Comparison of ENCODE assay signal across 22 cellular contexts in the genomic region with DNA sequence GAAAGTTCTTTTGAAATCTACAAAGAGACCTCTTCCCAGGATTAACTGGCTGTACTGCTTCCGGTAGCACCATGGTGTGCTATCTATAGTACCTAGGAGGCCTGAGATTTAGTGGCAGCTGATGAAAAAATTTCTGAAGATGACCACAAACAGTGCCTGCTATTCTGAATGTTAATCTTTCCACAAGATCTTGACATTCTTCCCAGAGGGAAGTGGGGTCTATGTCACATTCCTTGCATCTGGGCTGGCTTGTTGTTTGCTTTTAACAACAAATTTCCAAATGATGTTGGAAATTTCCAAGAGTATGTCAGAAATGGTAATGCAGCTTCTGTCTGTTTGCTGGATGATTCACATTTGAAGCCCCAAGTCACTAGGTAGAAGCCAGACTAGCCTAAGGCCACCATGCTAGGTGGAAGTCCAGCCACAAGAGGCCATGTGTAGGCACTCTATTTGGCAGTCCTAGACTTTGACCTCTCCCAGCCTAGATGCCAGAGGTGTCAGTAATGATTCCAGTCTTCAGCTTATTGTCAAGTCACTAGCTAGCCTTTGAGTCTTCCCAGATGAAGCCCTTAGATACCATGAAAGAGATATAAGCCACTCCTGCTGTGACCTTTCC. TPM values are rescaled to one million over a fixed set of nuclear protein-coding genes. Genes with fewer than 3 reads are reported as not detected.
DNase-seq lines count a peak whose midpoint lies in the region; ATAC-seq and TF ChIP-seq lines count a peak whose summit lies in the region.
"Had no signal": no experiment of that assay in that cellular context is flagged by ENCODE, and none has a peak within 500 bp of the region (broad histone marks: within the 10 kb centered on the region; RNA-seq: fewer than 3 reads in every experiment).

No MANE protein-coding gene starts in this region.

- H3K4me3 ChIP-seq in AG10803 (ENCODE audit: low read length) (no peak overlapping the region), HUES48 (ENCODE audit: low read depth, low read length) (no peak overlapping the region), hepatocyte (no peak overlapping the region)
- H3K4me3 ChIP-seq: gastrocnemius medialis, left lung, Peyer's patch had no signal

- no peaks in the 10 kb centered on the region for H3K27me3 ChIP-seq in HUES48 (ENCODE audit: control insufficient read depth, insufficient read depth, low read length)
- no peaks in the 10 kb centered on the region for H3K27me3 ChIP-seq in hepatocyte
- H3K27me3 ChIP-seq: gastrocnemius medialis, left lung, neutrophil, Peyer's patch had no signal

- H3K36me3 ChIP-seq in HUES48 (ENCODE audit: control insufficient read depth, insufficient read depth, low read length) (peaks cover 61% of the 10 kb centered on the region), hepatocyte (replicated peaks; ENCODE audit: insufficient read depth, low read depth) (no peaks in the 10 kb centered on the region)

- no peak overlapping the region for H3K9ac ChIP-seq in HUES48 (ENCODE audit: low read depth, low read length)

- peaks cover 11% of the 10 kb centered on the region for H3K79me2 ChIP-seq in hepatocyte

- peaks cover 3% of the 10 kb centered on the region for H4K20me1 ChIP-seq in hepatocyte (ENCODE audit: insufficient read depth, poor library complexity, severe bottlenecking)

- H3K4me1 ChIP-seq in HUES48 (ENCODE audit: control insufficient read depth, insufficient read depth, low read length) (peaks cover 37% of the 10 kb centered on the region), hepatocyte (ENCODE audit: insufficient read depth) (no peaks in the 10 kb centered on the region)
- H3K4me1 ChIP-seq: gastrocnemius medialis, left lung, Peyer's patch had no signal

- no peaks in the 10 kb centered on the region for H3K9me2 ChIP-seq in hepatocyte (replicated peaks; ENCODE audit: insufficient read depth)

- H3K9me3 ChIP-seq in HUES48 (ENCODE audit: control insufficient read depth, insufficient read depth, low read length) (no peaks in the 10 kb centered on the region), hepatocyte (ENCODE audit: low read depth) (no peaks in the 10 kb centered on the region)
- H3K9me3 ChIP-seq: gastrocnemius medialis, left lung, neutrophil, Peyer's patch had no signal

- H3K27ac ChIP-seq in HUES48 (ENCODE audit: low read depth, low read length) (peak overlapping the region; percentile 42), hepatocyte (no peak overlapping the region)
- H3K27ac ChIP-seq: gastrocnemius medialis, left lung, neutrophil, Peyer's patch had no signal

- 73% methylated on average over 1 of the region's 1 CpG for WGBS in hepatocyte (ENCODE audit: low lambda C conversion rate, missing lambda C conversion rate)

- no peak for TF ChIP-seq CTCF in AG10803 (conservative IDR thresholded peaks at IDR 0.05; ENCODE audit: low read length)
- TF ChIP-seq CTCF in hepatocyte (IDR thresholded peaks at IDR 0.05; ENCODE audit: poor library complexity): no peak

- ATAC-seq in GM19395 (IDR thresholded peaks at IDR 0.05; ENCODE audit: unreplicated experiment): no peak
- no peak for ATAC-seq in GM21723 (IDR thresholded peaks at IDR 0.05; ENCODE audit: unreplicated experiment)
- ATAC-seq: activated T-cell treated with anti-CD3 and anti-CD28 coated beads, Interleukin-2, amount 50 U/mL, for 72 hours; gastrocnemius medialis; left lung had no signal

- H3K4me2 ChIP-seq in hepatocyte: no peak overlapping the region

- H2AFZ ChIP-seq in hepatocyte: no peak overlapping the region

- DNase-seq in AG10803 (ENCODE audit: low read depth) (peak; percentile 83), astrocyte of the hippocampus (ENCODE audit: low read depth, low spot score) (peak; percentile 85), islet precursor cell (peak; percentile 97), hepatocyte (ENCODE audit: low spot score) (no peak), NCI-H1694 treated with DMSO at 0.1 percent for 48 hours (lab: John Stamatoyannopoulos, UW) (no peak)
- DNase-seq: activated CD4-positive, CD25-positive, alpha-beta regulatory T cell treated with anti-CD3 and anti-CD28 coated beads, Interleukin-2, amount 50 U/mL, for 72 hours; activated CD8-positive, alpha-beta memory T cell treated with anti-CD3 and anti-CD28 coated beads for 24 hours; activated T-cell treated with anti-CD3 and anti-CD28 coated beads, Interleukin-2, amount 50 U/mL, for 72 hours; cortex of kidney; DND-41; gastrocnemius medialis; H7; left lung; NCI-H187; NCI-H2227 treated with DMSO at 0.1 percent for 48 hours; Peyer's patch; substantia nigra; T1000 had no signal

RNA-seq across cellular contexts. Expression of a gene that starts 22.1 kb away (rescaled TPM):
- total RNA-seq in hepatocyte: 96.4 and 107 TPM in 2 replicates
- polyA plus RNA-seq in hepatocyte: 83.2 and 86.7 TPM in 2 replicates

RNA-seq across cellular contexts. Expression of a gene that starts 26.4 kb away (rescaled TPM):
- total RNA-seq in hepatocyte: 2.6 and 7.7 TPM in 2 replicates
- polyA plus RNA-seq in hepatocyte: 1.9 and 4.2 TPM in 2 replicates
- total RNA-seq: Peyer's patch had no signal

Comparison
In these comparisons a context has a peak if more than half of its experiments do, and no peak if none do; other contexts are left out.
1. DNase-seq: peak in AG10803 (single experiment), astrocyte of the hippocampus (single experiment) and islet precursor cell (single experiment); none in hepatocyte (single experiment) and NCI-H1694 treated with DMSO at 0.1 percent for 48 hours (single experiment).